ENCODE assay signal across 8 cellular contexts in the genomic region with DNA sequence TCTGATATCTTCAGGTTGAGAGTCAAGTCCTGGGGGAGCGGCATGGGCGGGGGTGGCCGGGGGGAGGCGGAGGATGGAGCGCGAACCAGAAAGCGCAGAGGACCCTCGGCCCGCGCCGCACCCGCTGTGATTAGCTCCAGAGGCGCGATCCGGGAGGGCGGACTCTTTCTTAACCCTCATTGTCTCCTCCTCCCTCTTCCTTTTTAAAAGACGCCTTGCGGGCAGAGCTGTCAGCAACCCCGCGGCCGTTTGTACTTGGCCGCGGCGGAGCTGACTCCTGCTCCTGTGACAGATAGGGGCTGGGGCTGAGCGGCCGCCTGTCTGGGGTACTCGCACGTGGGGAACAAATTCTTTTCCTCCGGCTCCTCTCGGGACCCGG. TPM values are rescaled to one million over a fixed set of nuclear protein-coding genes. Genes with fewer than 3 reads are reported as not detected.
A peak's percentile ranks its signal among the peaks of the same experiment; 100 is the strongest.
DNase-seq lines count a peak whose midpoint lies in the region; ATAC-seq, FAIRE-seq and TF ChIP-seq lines count a peak whose summit lies in the region.

TSS of gene SHISA3 (plus strand) at position 233 of the 379 bp plus-strand sequence. CDS start 569 bp downstream, outside the sequence.

- H3K9ac ChIP-seq in liver (ENCODE audit: low read depth in 1 of 2, low read length in 2 of 2) (no peak within 1 kb of the TSS), HepG2 (ENCODE audit: insufficient read depth, low read depth, low read length) (no peak within 1 kb of the TSS)

- H3K9me3 Mint-ChIP-seq in T-cell: no peaks in the 10 kb centered on the region
- H3K9me3 Mint-ChIP-seq in osteocyte (ENCODE audit: unreplicated experiment): no peaks in the 10 kb centered on the region

- H3K36me3 ChIP-seq in liver (ENCODE audit: control insufficient read depth in 4 of 4, insufficient read depth in 3 of 4, low read depth in 1 of 4, low read length in 3 of 4) (no peaks in the 10 kb centered on the region), HepG2 (replicated peaks in 1 of 2; ENCODE audit: control insufficient read depth in 1 of 2, insufficient read depth in 2 of 2, low read length in 2 of 2) (no peaks in the 10 kb centered on the region)

- no peak within 1 kb of the TSS for H3K4me2 ChIP-seq in HepG2 (ENCODE audit: low read depth, low read length)

- TF ChIP-seq EP300 in HepG2 (IDR thresholded peaks at IDR 0.05; ENCODE audit: low read depth in 2 of 2, low read length in 2 of 2) (no peak), HepG2 (CRISPR knock-in tag; IDR thresholded peaks at IDR 0.05; ENCODE audit: borderline replicate concordance) (no peak)

- H3K27ac Mint-ChIP-seq in T-cell (peak within 1 kb of the TSS in 1 of 2 donors; percentile 36), osteocyte (ENCODE audit: unreplicated experiment) (no peak within 1 kb of the TSS)

- in situ Hi-C loops in HepG2 (cut with HindIII; ENCODE audit: extremely low pct_ligation_motif_present, low pct_unique_long_range_greater_than_20kb): no loop called here

- peaks cover 16 to 29% (median 19%) of the 10 kb centered on the region in 4 donors for H3K4me1 ChIP-seq in liver (ENCODE audit: control insufficient read depth in 4 of 4, insufficient read depth in 4 of 4, low read length in 3 of 4)
- no peaks in the 10 kb centered on the region for H3K4me1 ChIP-seq in HepG2 (ENCODE audit: insufficient read depth, low read length)

- no peaks in the 10 kb centered on the region for H3K79me2 ChIP-seq in HepG2 (ENCODE audit: insufficient read depth, low read length)

- ATAC-seq in HepG2: no peak; the same call in 2 of the 3 replicates
- ATAC-seq in HG03095 (IDR thresholded peaks at IDR 0.05; ENCODE audit: unreplicated experiment): peak; percentile 54
- ATAC-seq in T-cell (replicated peaks in 1 of 4): peak; percentile 31 to 65 (median 41)

- H3K27ac ChIP-seq in liver (ENCODE audit: low read depth in 1 of 2, low read length in 2 of 2) (no peak within 1 kb of the TSS), HepG2 (ENCODE audit: extremely low read length, insufficient read depth, low read length) (no peak within 1 kb of the TSS)

- intact Hi-C loops in HepG2 (cut with micrococcal nuclease; ENCODE audit: unreplicated experiment) (no loop called here), posterior vena cava (cut with DNase I) (no loop called here)

- H3K4me3 ChIP-seq in liver (ENCODE audit: low read depth in 1 of 3, low read length in 3 of 3) (peak within 1 kb of the TSS; percentile 5 to 45 (median 23)), HepG2 (replicated peaks in 1 of 3; ENCODE audit: insufficient read depth in 1 of 3, low read depth in 2 of 3, low read length in 3 of 3) (no peak within 1 kb of the TSS), fibroblast of mammary gland (ENCODE audit: control insufficient read depth, low read depth, low read length) (peak within 1 kb of the TSS; percentile 29)

- CTCF ChIA-PET in HepG2 (lab: Yijun Ruan, JAX; ENCODE audit: low intra/inter-chr PET ratio, low total read pairs) (no interaction called here), T-cell (lab: Charles Lee) (no interaction called here)

- peaks cover 2 to 22% (median 11%) of the 10 kb centered on the region in 4 donors for H3K27me3 ChIP-seq in liver (ENCODE audit: control insufficient read depth in 4 of 4, insufficient read depth in 4 of 4, low read length in 3 of 4)
- peaks cover 2 to 47% of the 10 kb centered on the region in 2 experiments for H3K27me3 ChIP-seq in HepG2 (ENCODE audit: control insufficient read depth in 1 of 2, insufficient read depth in 2 of 2, low read length in 2 of 2)

- BruUV-seq in HepG2 (replicated peaks; lab: Mats Ljungman, UMichigan): no TSS peak

- H3K9me3 ChIP-seq in liver (ENCODE audit: control insufficient read depth in 4 of 4, low read length in 3 of 4): no peaks in the 10 kb centered on the region
- H3K9me3 ChIP-seq in HepG2 (ENCODE audit: low read length): no peaks in the 10 kb centered on the region

- POLR2A ChIA-PET in HepG2 (lab: Yijun Ruan, JAX): no interaction called here
- POLR2A ChIA-PET in T-cell (lab: Charles Lee): no interaction called here

- H2AFZ ChIP-seq in HepG2 (ENCODE audit: low read length): no peak within 1 kb of the TSS

- H3K4me3 Mint-ChIP-seq in T-cell (peak within 1 kb of the TSS; percentile 70 to 80 (median 77)), osteocyte (ENCODE audit: unreplicated experiment) (peak within 1 kb of the TSS; percentile 84)

- no peak for TF ChIP-seq POLR2A in HepG2 (IDR thresholded peaks at IDR 0.05; ENCODE audit: insufficient read depth in 1 of 2, low read depth in 2 of 2, low read length in 2 of 2)

- TF ChIP-seq CTCF in liver (IDR thresholded peaks at IDR 0.05; ENCODE audit: low read depth, low read length, missing input control) (no peak), HepG2 (CRISPR knock-in tag; IDR thresholded peaks at IDR 0.05) (no peak), fibroblast of mammary gland (conservative IDR thresholded peaks at IDR 0.05; ENCODE audit: control insufficient read depth, insufficient read depth, low read depth, low read length) (no peak), osteocyte (IDR thresholded peaks at IDR 0.05) (no peak)

- H4K20me1 ChIP-seq in HepG2 (ENCODE audit: insufficient read depth, low read length): no peaks in the 10 kb centered on the region

- DNase-seq in HepG2 (ENCODE audit: low spot score) (no peak), T-cell (peak in 1 of 34 experiments; percentile 3), fibroblast of mammary gland (ENCODE audit: low read depth) (peak; percentile 24), osteocyte (ENCODE audit: extremely low spot score, unreplicated experiment) (no peak), posterior vena cava (ENCODE audit: low spot score) (no peak), epidermal melanocyte (ENCODE audit: insufficient read length, low spot score) (no peak)

- H3K27me3 Mint-ChIP-seq in T-cell (peaks cover 41 to 72% of the 10 kb centered on the region in 2 donors), osteocyte (ENCODE audit: unreplicated experiment) (peaks cover 11% of the 10 kb centered on the region)

- TF ChIP-seq RAD21 in liver (IDR thresholded peaks at IDR 0.05): no peak
- no peak for TF ChIP-seq RAD21 in HepG2 (CRISPR knock-in tag; IDR thresholded peaks at IDR 0.05)

- 1% methylated on average over 31 of the region's 31 CpGs for WGBS in liver
- WGBS in HepG2 (ENCODE audit: low lambda C conversion rate): 34% methylated on average over 28 of the region's 31 CpGs

- no peak for FAIRE-seq in HepG2 (lab: Jason Lieb, UNC)

- H3K4me1 Mint-ChIP-seq in T-cell: peaks cover 31 to 33% (median 33%) of the 10 kb centered on the region in 3 donors
- peaks cover 41% of the 10 kb centered on the region for H3K4me1 Mint-ChIP-seq in osteocyte (ENCODE audit: unreplicated experiment)

- H3K36me3 Mint-ChIP-seq in T-cell (no peaks in the 10 kb centered on the region), osteocyte (ENCODE audit: unreplicated experiment) (peaks cover 2% of the 10 kb centered on the region)

TF ChIP-seq in liver, 16 proteins besides CTCF, POLR2A, EP300 and RAD21:
- no peak for TF ChIP-seq GABPA (IDR thresholded peaks at IDR 0.05 in 1 of 2, conservative IDR thresholded peaks at IDR 0.05 in 1 of 2)

TF ChIP-seq in HepG2, 621 proteins besides CTCF, POLR2A, EP300 and RAD21 (continues in another document):
- TF ChIP-seq SOX6 (IDR thresholded peaks at IDR 0.05) (no peak), SOX6 (CRISPR knock-in tag; IDR thresholded peaks at IDR 0.05) (no peak), ZBTB42 (CRISPR knock-in tag; IDR thresholded peaks at IDR 0.05) (no peak), ZNF878 (CRISPR knock-in tag; IDR thresholded peaks at IDR 0.05) (no peak), MAFF (IDR thresholded peaks at IDR 0.05; ENCODE audit: low read depth, low read length) (no peak), MEF2D (CRISPR knock-in tag; IDR thresholded peaks at IDR 0.05) (no peak)
- TF ChIP-seq, protein P1, sequence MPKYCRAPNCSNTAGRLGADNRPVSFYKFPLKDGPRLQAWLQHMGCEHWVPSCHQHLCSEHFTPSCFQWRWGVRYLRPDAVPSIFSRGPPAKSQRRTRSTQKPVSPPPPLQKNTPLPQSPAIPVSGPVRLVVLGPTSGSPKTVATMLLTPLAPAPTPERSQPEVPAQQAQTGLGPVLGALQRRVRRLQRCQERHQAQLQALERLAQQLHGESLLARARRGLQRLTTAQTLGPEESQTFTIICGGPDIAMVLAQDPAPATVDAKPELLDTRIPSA (CRISPR knock-in tag; IDR thresholded peaks at IDR 0.05; ENCODE audit: borderline replicate concordance): no peak

RNA-seq across cellular contexts. Expression of gene SHISA3, which starts in this region (rescaled TPM):
- total RNA-seq in liver: under 1 TPM; 0.25 to 0.56 TPM
- under 1 TPM in 1 of 2 donors, not detected in 1; 0.63 TPM for polyA plus RNA-seq in liver
- total RNA-seq in HepG2 (2016; rRNA removed; fragmentation: Illumina TruSeq; extraction: Trizol): not detected in 2 replicates
- not detected in 2 replicates for total RNA-seq in HepG2 (2016; cell fraction: cytosol; rRNA removed; fragmentation: Illumina TruSeq; extraction: Trizol; ENCODE audit: low read depth)
- total RNA-seq in HepG2 (2016; cell fraction: insoluble cytoplasmic fraction; rRNA removed; fragmentation: Illumina TruSeq; extraction: Trizol): not detected in 2 replicates
- not detected in 2 replicates for total RNA-seq in HepG2 (2016; cell fraction: membrane; rRNA removed; fragmentation: Illumina TruSeq; extraction: Trizol)
- not detected in 2 replicates for total RNA-seq in HepG2 (2016; cell fraction: nucleus; rRNA removed; fragmentation: Illumina TruSeq; extraction: Trizol)
- polyA plus RNA-seq in HepG2 (2011; rRNA removed): not detected in 2 replicates
- polyA plus RNA-seq in HepG2 (2011; cell fraction: cytosol; rRNA removed): not detected in 2 replicates
- polyA plus RNA-seq in HepG2 (2011; cell fraction: nucleus; rRNA removed): not detected in 2 replicates
- polyA plus RNA-seq in HepG2 (2012): not detected in 2 replicates
- not detected in 2 replicates for polyA plus RNA-seq in HepG2 (2016; cell fraction: cytosol; fragmentation: Illumina TruSeq; extraction: Trizol; ENCODE audit: low read depth)
- not detected in 2 replicates for polyA plus RNA-seq in HepG2 (2016; cell fraction: insoluble cytoplasmic fraction; fragmentation: Illumina TruSeq; extraction: Trizol; ENCODE audit: low read depth)
- polyA plus RNA-seq in HepG2 (2016; cell fraction: membrane; fragmentation: Illumina TruSeq; extraction: Trizol; ENCODE audit: low read depth): not detected in 2 replicates
- not detected in 2 replicates for polyA plus RNA-seq in HepG2 (2016; cell fraction: nucleus; fragmentation: Illumina TruSeq; extraction: Trizol; ENCODE audit: insufficient read depth, low read depth)
- not detected in 2 replicates for polyA minus RNA-seq in HepG2 (2011; rRNA and poly(A)+ RNA removed; ENCODE audit: low replicate concordance)
- polyA minus RNA-seq in HepG2 (2011; cell fraction: cytosol; rRNA and poly(A)+ RNA removed): not detected in 2 replicates
- not detected in 2 replicates for polyA minus RNA-seq in HepG2 (2011; cell fraction: nucleus; rRNA and poly(A)+ RNA removed)
- total RNA-seq in T-cell: under 1 TPM in 1 of 5 donors, not detected in 4; 0.35 TPM
- 3.9 and 4.9 TPM in 2 replicates for total RNA-seq in osteocyte
- 1 to 10 TPM; 1.5 TPM for total RNA-seq in posterior vena cava

Comparison
In these comparisons a context has a peak if more than half of its experiments do, and no peak if none do; other contexts are left out.
1. H3K4me3 ChIP-seq: peak in liver (3 of 3) and fibroblast of mammary gland (single experiment); none in HepG2 (0 of 3).
2. Peak in ATAC-seq in T-cell; RNA of the gene not detected or under 1 TPM.